In the genomic region with DNA sequence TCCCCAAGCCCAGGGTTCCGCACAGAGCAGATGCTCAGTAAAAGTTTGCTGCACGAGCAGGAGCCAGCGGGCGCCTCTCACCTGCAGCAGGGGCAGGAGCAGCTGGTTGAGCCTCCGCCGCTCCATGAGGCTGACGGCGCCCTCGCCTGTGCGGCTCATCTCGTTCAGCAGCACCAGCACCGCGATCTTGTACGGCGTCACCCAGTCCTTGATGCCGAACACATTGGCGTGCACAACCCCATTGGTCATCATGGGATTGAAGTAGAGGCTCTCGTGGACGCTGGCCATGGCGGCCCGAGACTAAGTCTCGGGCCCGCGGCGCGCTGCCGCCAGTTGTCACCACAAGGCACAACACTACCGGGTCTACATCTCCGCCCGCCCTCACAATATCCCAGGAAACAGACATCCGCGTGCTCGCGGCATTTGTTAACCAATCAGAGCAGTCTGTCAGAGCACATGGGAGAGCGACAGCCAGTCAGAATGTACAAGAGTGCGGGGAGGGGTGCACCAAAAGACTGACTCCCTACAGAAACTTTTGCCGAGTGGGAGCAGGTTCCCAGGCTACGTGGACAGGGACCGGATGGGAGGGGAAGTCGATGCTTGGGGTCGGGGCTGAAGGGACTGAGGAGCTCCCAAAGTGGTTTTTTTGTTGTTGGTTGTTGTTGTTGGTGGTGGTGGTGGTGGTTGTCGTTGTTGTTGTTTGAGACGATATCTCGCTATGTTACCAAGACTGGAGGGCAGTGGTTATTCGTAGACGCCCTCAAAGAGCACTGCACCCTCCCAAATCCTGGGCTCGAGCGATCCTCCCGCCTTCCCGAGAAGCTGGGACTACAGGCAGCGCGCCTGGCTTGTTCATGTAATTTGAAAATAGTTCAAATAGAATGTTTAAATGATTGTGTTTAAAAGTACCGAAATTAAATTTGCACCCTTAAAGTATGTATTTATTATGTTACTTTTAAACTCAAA, we compare ENCODE assay signal across 1 cellular context.
TF ChIP-seq lines count a peak whose summit lies in the region.

A gene with protein sequence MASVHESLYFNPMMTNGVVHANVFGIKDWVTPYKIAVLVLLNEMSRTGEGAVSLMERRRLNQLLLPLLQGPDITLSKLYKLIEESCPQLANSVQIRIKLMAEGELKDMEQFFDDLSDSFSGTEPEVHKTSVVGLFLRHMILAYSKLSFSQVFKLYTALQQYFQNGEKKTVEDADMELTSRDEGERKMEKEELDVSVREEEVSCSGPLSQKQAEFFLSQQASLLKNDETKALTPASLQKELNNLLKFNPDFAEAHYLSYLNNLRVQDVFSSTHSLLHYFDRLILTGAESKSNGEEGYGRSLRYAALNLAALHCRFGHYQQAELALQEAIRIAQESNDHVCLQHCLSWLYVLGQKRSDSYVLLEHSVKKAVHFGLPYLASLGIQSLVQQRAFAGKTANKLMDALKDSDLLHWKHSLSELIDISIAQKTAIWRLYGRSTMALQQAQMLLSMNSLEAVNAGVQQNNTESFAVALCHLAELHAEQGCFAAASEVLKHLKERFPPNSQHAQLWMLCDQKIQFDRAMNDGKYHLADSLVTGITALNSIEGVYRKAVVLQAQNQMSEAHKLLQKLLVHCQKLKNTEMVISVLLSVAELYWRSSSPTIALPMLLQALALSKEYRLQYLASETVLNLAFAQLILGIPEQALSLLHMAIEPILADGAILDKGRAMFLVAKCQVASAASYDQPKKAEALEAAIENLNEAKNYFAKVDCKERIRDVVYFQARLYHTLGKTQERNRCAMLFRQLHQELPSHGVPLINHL (minus strand): TSS at position 359 of the 966 bp plus-strand sequence. CDS start 71 bp downstream, at position 288.

TF ChIP-seq in HepG2, 621 proteins besides CTCF, POLR2A, EP300 and RAD21 (continued from another document and continues in another):
- TF ChIP-seq NCOR1 (IDR thresholded peaks at IDR 0.05; ENCODE audit: borderline replicate concordance, low read length) (peak; percentile 61; the same call in 1 of the 2 replicates), SAP130 (CRISPR knock-in tag; IDR thresholded peaks at IDR 0.05; ENCODE audit: low read depth) (peak; percentile 94), KAT7 (CRISPR knock-in tag; IDR thresholded peaks at IDR 0.05; ENCODE audit: borderline replicate concordance) (peak; percentile 95), TRIM24 (CRISPR knock-in tag; IDR thresholded peaks at IDR 0.05) (no peak), ZFP36 (IDR thresholded peaks at IDR 0.05; ENCODE audit: borderline replicate concordance, low read depth, low read length, partially characterized antibody) (no peak), ZNF441 (CRISPR knock-in tag; IDR thresholded peaks at IDR 0.05; ENCODE audit: borderline replicate concordance) (peak; percentile 12; the same call in 1 of the 2 replicates), KAT8 (CRISPR knock-in tag; IDR thresholded peaks at IDR 0.05) (peak; percentile 97), ZNF264 (CRISPR knock-in tag; IDR thresholded peaks at IDR 0.05) (no peak), NAIF1 (CRISPR knock-in tag; IDR thresholded peaks at IDR 0.05; ENCODE audit: borderline replicate concordance) (peak; percentile 73; the same call in 1 of the 2 replicates), KDM5B (CRISPR knock-in tag; IDR thresholded peaks at IDR 0.05; ENCODE audit: borderline replicate concordance) (peak; percentile 73; the same call in 1 of the 2 replicates), ARNT (IDR thresholded peaks at IDR 0.05) (no peak), FOXM1 (CRISPR knock-in tag; IDR thresholded peaks at IDR 0.05) (no peak), ZFP37 (CRISPR knock-in tag; IDR thresholded peaks at IDR 0.05; ENCODE audit: borderline replicate concordance) (peak; percentile 54; the same call in 1 of the 2 replicates), MLLT10 (CRISPR knock-in tag; IDR thresholded peaks at IDR 0.05) (no peak), ZMAT3 (CRISPR knock-in tag; conservative IDR thresholded peaks at IDR 0.05) (no peak; the same call in 1 of the 2 replicates), ZFP36L2 (CRISPR knock-in tag; IDR thresholded peaks at IDR 0.05) (no peak; the same call in 1 of the 2 replicates), GATAD1 (CRISPR knock-in tag; IDR thresholded peaks at IDR 0.05) (peak; percentile 98), SMAD3 (CRISPR knock-in tag; IDR thresholded peaks at IDR 0.05) (peak; percentile 78; the same call in 1 of the 2 replicates), TOPORS (CRISPR knock-in tag; IDR thresholded peaks at IDR 0.05) (no peak), ZFX (CRISPR knock-in tag; IDR thresholded peaks at IDR 0.05; ENCODE audit: low read depth) (peak; percentile 85), TAF15 (IDR thresholded peaks at IDR 0.05; ENCODE audit: low read depth, low read length, poor library complexity, severe bottlenecking) (no peak), GPN1 (CRISPR knock-in tag; IDR thresholded peaks at IDR 0.05; ENCODE audit: borderline replicate concordance) (no peak), TP53 (CRISPR knock-in tag; conservative IDR thresholded peaks at IDR 0.05) (no peak), ZSCAN31 (CRISPR knock-in tag; IDR thresholded peaks at IDR 0.05; ENCODE audit: low read depth) (peak; percentile 58; the same call in 1 of the 2 replicates), ZNF12 (CRISPR knock-in tag; IDR thresholded peaks at IDR 0.05) (no peak), ELF3 (CRISPR knock-in tag; IDR thresholded peaks at IDR 0.05) (peak; percentile 89), MAFF (IDR thresholded peaks at IDR 0.05; ENCODE audit: low read depth, low read length) (no peak)
- TF ChIP-seq, protein P1, sequence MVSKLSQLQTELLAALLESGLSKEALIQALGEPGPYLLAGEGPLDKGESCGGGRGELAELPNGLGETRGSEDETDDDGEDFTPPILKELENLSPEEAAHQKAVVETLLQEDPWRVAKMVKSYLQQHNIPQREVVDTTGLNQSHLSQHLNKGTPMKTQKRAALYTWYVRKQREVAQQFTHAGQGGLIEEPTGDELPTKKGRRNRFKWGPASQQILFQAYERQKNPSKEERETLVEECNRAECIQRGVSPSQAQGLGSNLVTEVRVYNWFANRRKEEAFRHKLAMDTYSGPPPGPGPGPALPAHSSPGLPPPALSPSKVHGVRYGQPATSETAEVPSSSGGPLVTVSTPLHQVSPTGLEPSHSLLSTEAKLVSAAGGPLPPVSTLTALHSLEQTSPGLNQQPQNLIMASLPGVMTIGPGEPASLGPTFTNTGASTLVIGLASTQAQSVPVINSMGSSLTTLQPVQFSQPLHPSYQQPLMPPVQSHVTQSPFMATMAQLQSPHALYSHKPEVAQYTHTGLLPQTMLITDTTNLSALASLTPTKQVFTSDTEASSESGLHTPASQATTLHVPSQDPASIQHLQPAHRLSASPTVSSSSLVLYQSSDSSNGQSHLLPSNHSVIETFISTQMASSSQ (IDR thresholded peaks at IDR 0.05; ENCODE audit: low read depth): 0 out of 2 replicates have a peak, but pooled peaks have one; percentile 44
- TF ChIP-seq, protein P1 (CRISPR knock-in tag; IDR thresholded peaks at IDR 0.05; ENCODE audit: borderline replicate concordance): peak; percentile 47; the same call in 1 of the 2 replicates
- TF ChIP-seq, protein P2, sequence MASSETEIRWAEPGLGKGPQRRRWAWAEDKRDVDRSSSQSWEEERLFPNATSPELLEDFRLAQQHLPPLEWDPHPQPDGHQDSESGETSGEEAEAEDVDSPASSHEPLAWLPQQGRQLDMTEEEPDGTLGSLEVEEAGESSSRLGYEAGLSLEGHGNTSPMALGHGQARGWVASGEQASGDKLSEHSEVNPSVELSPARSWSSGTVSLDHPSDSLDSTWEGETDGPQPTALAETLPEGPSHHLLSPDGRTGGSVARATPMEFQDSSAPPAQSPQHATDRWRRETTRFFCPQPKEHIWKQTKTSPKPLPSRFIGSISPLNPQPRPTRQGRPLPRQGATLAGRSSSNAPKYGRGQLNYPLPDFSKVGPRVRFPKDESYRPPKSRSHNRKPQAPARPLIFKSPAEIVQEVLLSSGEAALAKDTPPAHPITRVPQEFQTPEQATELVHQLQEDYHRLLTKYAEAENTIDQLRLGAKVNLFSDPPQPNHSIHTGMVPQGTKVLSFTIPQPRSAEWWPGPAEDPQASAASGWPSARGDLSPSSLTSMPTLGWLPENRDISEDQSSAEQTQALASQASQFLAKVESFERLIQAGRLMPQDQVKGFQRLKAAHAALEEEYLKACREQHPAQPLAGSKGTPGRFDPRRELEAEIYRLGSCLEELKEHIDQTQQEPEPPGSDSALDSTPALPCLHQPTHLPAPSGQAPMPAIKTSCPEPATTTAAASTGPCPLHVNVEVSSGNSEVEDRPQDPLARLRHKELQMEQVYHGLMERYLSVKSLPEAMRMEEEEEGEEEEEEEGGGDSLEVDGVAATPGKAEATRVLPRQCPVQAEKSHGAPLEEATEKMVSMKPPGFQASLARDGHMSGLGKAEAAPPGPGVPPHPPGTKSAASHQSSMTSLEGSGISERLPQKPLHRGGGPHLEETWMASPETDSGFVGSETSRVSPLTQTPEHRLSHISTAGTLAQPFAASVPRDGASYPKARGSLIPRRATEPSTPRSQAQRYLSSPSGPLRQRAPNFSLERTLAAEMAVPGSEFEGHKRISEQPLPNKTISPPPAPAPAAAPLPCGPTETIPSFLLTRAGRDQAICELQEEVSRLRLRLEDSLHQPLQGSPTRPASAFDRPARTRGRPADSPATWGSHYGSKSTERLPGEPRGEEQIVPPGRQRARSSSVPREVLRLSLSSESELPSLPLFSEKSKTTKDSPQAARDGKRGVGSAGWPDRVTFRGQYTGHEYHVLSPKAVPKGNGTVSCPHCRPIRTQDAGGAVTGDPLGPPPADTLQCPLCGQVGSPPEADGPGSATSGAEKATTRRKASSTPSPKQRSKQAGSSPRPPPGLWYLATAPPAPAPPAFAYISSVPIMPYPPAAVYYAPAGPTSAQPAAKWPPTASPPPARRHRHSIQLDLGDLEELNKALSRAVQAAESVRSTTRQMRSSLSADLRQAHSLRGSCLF (CRISPR knock-in tag; IDR thresholded peaks at IDR 0.05; ENCODE audit: borderline replicate concordance): no peak
- TF ChIP-seq, protein P3, sequence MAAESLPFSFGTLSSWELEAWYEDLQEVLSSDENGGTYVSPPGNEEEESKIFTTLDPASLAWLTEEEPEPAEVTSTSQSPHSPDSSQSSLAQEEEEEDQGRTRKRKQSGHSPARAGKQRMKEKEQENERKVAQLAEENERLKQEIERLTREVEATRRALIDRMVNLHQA (CRISPR knock-in tag; IDR thresholded peaks at IDR 0.05): no peak
- TF ChIP-seq, protein P4, sequence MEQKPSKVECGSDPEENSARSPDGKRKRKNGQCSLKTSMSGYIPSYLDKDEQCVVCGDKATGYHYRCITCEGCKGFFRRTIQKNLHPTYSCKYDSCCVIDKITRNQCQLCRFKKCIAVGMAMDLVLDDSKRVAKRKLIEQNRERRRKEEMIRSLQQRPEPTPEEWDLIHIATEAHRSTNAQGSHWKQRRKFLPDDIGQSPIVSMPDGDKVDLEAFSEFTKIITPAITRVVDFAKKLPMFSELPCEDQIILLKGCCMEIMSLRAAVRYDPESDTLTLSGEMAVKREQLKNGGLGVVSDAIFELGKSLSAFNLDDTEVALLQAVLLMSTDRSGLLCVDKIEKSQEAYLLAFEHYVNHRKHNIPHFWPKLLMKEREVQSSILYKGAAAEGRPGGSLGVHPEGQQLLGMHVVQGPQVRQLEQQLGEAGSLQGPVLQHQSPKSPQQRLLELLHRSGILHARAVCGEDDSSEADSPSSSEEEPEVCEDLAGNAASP (CRISPR knock-in tag; IDR thresholded peaks at IDR 0.05; ENCODE audit: borderline replicate concordance): peak; percentile 54
- TF ChIP-seq, protein P5, sequence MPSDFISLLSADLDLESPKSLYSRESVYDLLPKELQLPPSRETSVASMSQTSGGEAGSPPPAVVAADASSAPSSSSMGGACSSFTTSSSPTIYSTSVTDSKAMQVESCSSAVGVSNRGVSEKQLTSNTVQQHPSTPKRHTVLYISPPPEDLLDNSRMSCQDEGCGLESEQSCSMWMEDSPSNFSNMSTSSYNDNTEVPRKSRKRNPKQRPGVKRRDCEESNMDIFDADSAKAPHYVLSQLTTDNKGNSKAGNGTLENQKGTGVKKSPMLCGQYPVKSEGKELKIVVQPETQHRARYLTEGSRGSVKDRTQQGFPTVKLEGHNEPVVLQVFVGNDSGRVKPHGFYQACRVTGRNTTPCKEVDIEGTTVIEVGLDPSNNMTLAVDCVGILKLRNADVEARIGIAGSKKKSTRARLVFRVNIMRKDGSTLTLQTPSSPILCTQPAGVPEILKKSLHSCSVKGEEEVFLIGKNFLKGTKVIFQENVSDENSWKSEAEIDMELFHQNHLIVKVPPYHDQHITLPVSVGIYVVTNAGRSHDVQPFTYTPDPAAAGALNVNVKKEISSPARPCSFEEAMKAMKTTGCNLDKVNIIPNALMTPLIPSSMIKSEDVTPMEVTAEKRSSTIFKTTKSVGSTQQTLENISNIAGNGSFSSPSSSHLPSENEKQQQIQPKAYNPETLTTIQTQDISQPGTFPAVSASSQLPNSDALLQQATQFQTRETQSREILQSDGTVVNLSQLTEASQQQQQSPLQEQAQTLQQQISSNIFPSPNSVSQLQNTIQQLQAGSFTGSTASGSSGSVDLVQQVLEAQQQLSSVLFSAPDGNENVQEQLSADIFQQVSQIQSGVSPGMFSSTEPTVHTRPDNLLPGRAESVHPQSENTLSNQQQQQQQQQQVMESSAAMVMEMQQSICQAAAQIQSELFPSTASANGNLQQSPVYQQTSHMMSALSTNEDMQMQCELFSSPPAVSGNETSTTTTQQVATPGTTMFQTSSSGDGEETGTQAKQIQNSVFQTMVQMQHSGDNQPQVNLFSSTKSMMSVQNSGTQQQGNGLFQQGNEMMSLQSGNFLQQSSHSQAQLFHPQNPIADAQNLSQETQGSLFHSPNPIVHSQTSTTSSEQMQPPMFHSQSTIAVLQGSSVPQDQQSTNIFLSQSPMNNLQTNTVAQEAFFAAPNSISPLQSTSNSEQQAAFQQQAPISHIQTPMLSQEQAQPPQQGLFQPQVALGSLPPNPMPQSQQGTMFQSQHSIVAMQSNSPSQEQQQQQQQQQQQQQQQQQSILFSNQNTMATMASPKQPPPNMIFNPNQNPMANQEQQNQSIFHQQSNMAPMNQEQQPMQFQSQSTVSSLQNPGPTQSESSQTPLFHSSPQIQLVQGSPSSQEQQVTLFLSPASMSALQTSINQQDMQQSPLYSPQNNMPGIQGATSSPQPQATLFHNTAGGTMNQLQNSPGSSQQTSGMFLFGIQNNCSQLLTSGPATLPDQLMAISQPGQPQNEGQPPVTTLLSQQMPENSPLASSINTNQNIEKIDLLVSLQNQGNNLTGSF (CRISPR knock-in tag; IDR thresholded peaks at IDR 0.05): 0 out of 2 replicates have a peak, but pooled peaks have one; percentile 25
